Comparison of ENCODE assay signal across 8 cellular contexts in the genomic region with DNA sequence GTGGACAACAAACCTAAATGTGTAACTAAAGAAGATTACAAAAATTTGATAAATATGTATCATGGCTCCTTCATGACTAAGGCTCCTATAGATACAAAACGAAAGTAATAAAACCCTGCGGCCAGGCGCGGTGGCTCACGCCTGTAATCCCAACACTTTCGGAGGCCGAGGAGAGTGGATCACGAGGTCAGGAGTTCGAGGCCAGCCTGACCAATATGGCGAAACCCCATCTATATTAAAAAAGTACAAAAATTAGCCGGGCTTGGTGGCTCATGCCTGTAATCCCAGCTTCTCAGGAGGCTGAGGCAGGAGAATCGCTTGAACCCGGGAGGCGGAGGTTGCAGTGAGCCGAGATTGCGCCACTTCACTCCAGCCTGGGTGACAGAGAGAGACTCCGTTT. TPM values are rescaled to one million over a fixed set of nuclear protein-coding genes. Genes with fewer than 3 reads are reported as not detected.
A peak's percentile ranks its signal among the peaks of the same experiment; 100 is the strongest.
DNase-seq lines count a peak whose midpoint lies in the region; ATAC-seq, FAIRE-seq and TF ChIP-seq lines count a peak whose summit lies in the region.
"Not testable (repeated sequence)": the region's sequence is repeated elsewhere in the genome, so short reads cannot be mapped to it uniquely, and the experiment has no call there.

No MANE protein-coding gene starts in this region.

- not testable (repeated sequence) for H3K9me3 Mint-ChIP-seq in Caco-2 (ENCODE audit: unreplicated experiment)

- intact Hi-C loops in Caco-2 (cut with micrococcal nuclease; ENCODE audit: unreplicated experiment): loop anchor here (5.0 kb wide), 2 partner anchors 435 to 580 kb away; a partner anchor contains a TSS
- intact Hi-C loops in colonic mucosa (cut with DNase I); mucosa of descending colon (cut with DNase I, micrococcal nuclease); transverse colon (cut with DNase I; ENCODE audit: low total_unique reads): not testable (repeated sequence)

- peaks cover 22% of the 10 kb centered on the region for H3K4me1 ChIP-seq in Caco-2
- H3K4me1 ChIP-seq in HUES6 (ENCODE audit: control insufficient read depth, insufficient read depth, low read length): peaks cover 22% of the 10 kb centered on the region
- H3K4me1 ChIP-seq in colonic mucosa: not testable (repeated sequence)
- H3K4me1 ChIP-seq in mucosa of descending colon (ENCODE audit: low read depth): peaks cover 14% of the 10 kb centered on the region
- peaks cover 14 to 33% (median 27%) of the 10 kb centered on the region in 4 donors for H3K4me1 ChIP-seq in transverse colon

- H3K27me3 ChIP-seq in Caco-2 (replicated peaks; ENCODE audit: control insufficient read depth, insufficient read depth, low read length); HUES6 (ENCODE audit: control insufficient read depth, insufficient read depth, low read length); colonic mucosa; transverse colon: not testable (repeated sequence)

- H3K9ac ChIP-seq in HUES6 (ENCODE audit: low read length); colonic mucosa (ENCODE audit: low read depth in 2 of 2, low read length in 2 of 2): not testable (repeated sequence)

- TF ChIP-seq EP300 in transverse colon (IDR thresholded peaks at IDR 0.05; ENCODE audit: low read depth): not testable (repeated sequence)

- BruUV-seq in Caco-2 (replicated peaks; lab: Mats Ljungman, UMichigan): not testable (repeated sequence)

- not testable (repeated sequence) for ATAC-seq in mucosa of descending colon

- not testable (repeated sequence) for H3K36me3 ChIP-seq in Caco-2 (ENCODE audit: control insufficient read depth, insufficient read depth, low read length); HUES6 (ENCODE audit: control insufficient read depth, insufficient read depth, low read length); colonic mucosa; mucosa of descending colon (ENCODE audit: low read depth); transverse colon

- in situ Hi-C loops in SK-MEL-5 (cut with HindIII; ENCODE audit: low pct_unique_long_range_greater_than_20kb, low sequenced_read_pairs): not testable (repeated sequence)
- in situ Hi-C loops in transverse colon (cut with MboI; ENCODE audit: low pct_ligation_motif_present in 1 of 4, low pct_unique_long_range_greater_than_20kb in 1 of 4, low sequenced_read_pairs in 3 of 4): loop anchor here in 2 of 4 donors (10.0 to 25.0 kb wide), 3 partner anchors 127 to 595 kb away; a partner anchor contains a TSS

- 84 to 85% methylated on average over 13 to 17 of the region's 17 CpGs for WGBS in transverse colon (ENCODE audit: low coverage in 1 of 2), 2 donors

- H3K27ac Mint-ChIP-seq in Caco-2 (ENCODE audit: unreplicated experiment): peak overlapping the region; percentile 96

- peak; percentile 37 to 59 for DNase-seq in Caco-2
- DNase-seq in NCI-H2227 (lab: John Stamatoyannopoulos, UW; ENCODE audit: unreplicated experiment): peak; percentile 23
- DNase-seq in RCC 7860 (ENCODE audit: low spot score): peak; percentile 42
- peak; percentile 44 for DNase-seq in SK-MEL-5 (ENCODE audit: low read depth, low spot score)
- DNase-seq in colonic mucosa: peak; percentile 35
- DNase-seq in mucosa of descending colon: peak; percentile 58 to 64 (median 60)
- peak; percentile 60 for DNase-seq in transverse colon

- CTCF ChIA-PET in Caco-2 (lab: Charles Lee): not testable (repeated sequence)

- peaks cover 34% of the 10 kb centered on the region for H3K36me3 Mint-ChIP-seq in Caco-2 (ENCODE audit: insufficient read depth, unreplicated experiment)

- not testable (repeated sequence) for H3K27ac ChIP-seq in HUES6 (ENCODE audit: low read depth, low read length); colonic mucosa
- H3K27ac ChIP-seq in transverse colon: peak overlapping the region; percentile 94 to 99 (median 98)

- not testable (repeated sequence) for TF ChIP-seq POLR2A in transverse colon (IDR thresholded peaks at IDR 0.05)

- POLR2A ChIA-PET in Caco-2 (lab: Charles Lee): not testable (repeated sequence)

- H3K9me3 ChIP-seq in Caco-2; HUES6 (ENCODE audit: control insufficient read depth, insufficient read depth, low read depth, low read length); colonic mucosa; mucosa of descending colon; transverse colon: not testable (repeated sequence)

- H3K4me3 Mint-ChIP-seq in Caco-2 (ENCODE audit: unreplicated experiment): peak overlapping the region; percentile 95

- not testable (repeated sequence) for TF ChIP-seq CTCF in Caco-2 (IDR thresholded peaks at IDR 0.05; ENCODE audit: insufficient read depth in 1 of 2, low read depth in 1 of 2, low read length in 1 of 2, severe bottlenecking in 1 of 2, unreplicated experiment in 1 of 2); colonic mucosa (IDR thresholded peaks at IDR 0.05); mucosa of descending colon (IDR thresholded peaks at IDR 0.05); transverse colon (IDR thresholded peaks at IDR 0.05)

- not testable (repeated sequence) for H3K27me3 Mint-ChIP-seq in Caco-2 (ENCODE audit: insufficient read depth, unreplicated experiment)

- peaks cover 33% of the 10 kb centered on the region for H3K4me1 Mint-ChIP-seq in Caco-2 (ENCODE audit: low read depth, unreplicated experiment)

- H3K4me3 ChIP-seq in Caco-2 (ENCODE audit: low read depth, low read length) (peak overlapping the region; percentile 49), HUES6 (ENCODE audit: low read depth, low read length) (peak overlapping the region; percentile 77; the same call in 1 of the 2 replicates), transverse colon (peak overlapping the region in 1 of 4 donors; percentile 69)
- H3K4me3 ChIP-seq in colonic mucosa, mucosa of descending colon: not testable (repeated sequence)

- FAIRE-seq in RCC 7860 (lab: Jason Lieb, UNC): not testable (repeated sequence)

RNA-seq across cellular contexts. Expression of a gene that starts 2.3 kb away (rescaled TPM):
- total RNA-seq in Caco-2 (2022): 12.5 and 13.2 TPM in 2 replicates
- 6.5 and 7.5 TPM in 2 replicates for total RNA-seq in SK-MEL-5 (2014; rRNA removed; shearing (Covaris generic))
- 4.0 and 5.8 TPM in 2 replicates for polyA plus RNA-seq in SK-MEL-5 (2015; cell fraction: cytosol; rRNA removed)
- polyA plus RNA-seq in SK-MEL-5 (2015; cell fraction: nucleus; rRNA removed): 21.9 and 26.1 TPM in 2 replicates
- total RNA-seq in colonic mucosa: 1 to 10 TPM; 8.9 to 9.7 TPM
- 10 to 100 TPM in 1 of 3 donors, 1 to 10 TPM in 2; 7.8 to 11.9 (median 9.5) TPM for total RNA-seq in mucosa of descending colon
- 10 to 100 TPM in 3 of 4 donors, 1 to 10 TPM in 1; 3.2 to 14.6 (median 12.8) TPM for total RNA-seq in transverse colon

RNA-seq across cellular contexts. Expression of a gene that starts 18.2 kb away (rescaled TPM):
- total RNA-seq in Caco-2 (2022) (30.1 and 33.4 TPM in 2 replicates), colonic mucosa (10 to 100 TPM; 10.8 to 19.3 TPM), mucosa of descending colon (10 to 100 TPM; 10.5 to 21.2 (median 11.2) TPM), transverse colon (10 to 100 TPM in 2 of 4 donors, 1 to 10 TPM in 2; 4.0 to 15.7 (median 9.0) TPM)
- 44.0 and 51.3 TPM in 2 replicates for total RNA-seq in SK-MEL-5 (2014; rRNA removed; shearing (Covaris generic))
- polyA plus RNA-seq in SK-MEL-5 (2015; cell fraction: cytosol; rRNA removed): 30.7 and 34.0 TPM in 2 replicates
- polyA plus RNA-seq in SK-MEL-5 (2015; cell fraction: nucleus; rRNA removed): 10.8 and 15.9 TPM in 2 replicates

RNA-seq across cellular contexts. Expression of a gene that starts 45.0 kb away (rescaled TPM):
- total RNA-seq in Caco-2 (2022) (76.9 and 82.5 TPM in 2 replicates), colonic mucosa (10 to 100 TPM; 71.1 to 94.0 TPM), mucosa of descending colon (10 to 100 TPM; 63.0 to 81.3 (median 79.5) TPM), transverse colon (100 to 1,000 TPM in 3 of 4 donors, 10 to 100 TPM in 1; 48.6 to 131 (median 104) TPM)
- 139 and 142 TPM in 2 replicates for total RNA-seq in SK-MEL-5 (2014; rRNA removed; shearing (Covaris generic))
- polyA plus RNA-seq in SK-MEL-5 (2015; cell fraction: cytosol; rRNA removed): 155 and 180 TPM in 2 replicates
- 126 and 159 TPM in 2 replicates for polyA plus RNA-seq in SK-MEL-5 (2015; cell fraction: nucleus; rRNA removed)
